In the genomic region with DNA sequence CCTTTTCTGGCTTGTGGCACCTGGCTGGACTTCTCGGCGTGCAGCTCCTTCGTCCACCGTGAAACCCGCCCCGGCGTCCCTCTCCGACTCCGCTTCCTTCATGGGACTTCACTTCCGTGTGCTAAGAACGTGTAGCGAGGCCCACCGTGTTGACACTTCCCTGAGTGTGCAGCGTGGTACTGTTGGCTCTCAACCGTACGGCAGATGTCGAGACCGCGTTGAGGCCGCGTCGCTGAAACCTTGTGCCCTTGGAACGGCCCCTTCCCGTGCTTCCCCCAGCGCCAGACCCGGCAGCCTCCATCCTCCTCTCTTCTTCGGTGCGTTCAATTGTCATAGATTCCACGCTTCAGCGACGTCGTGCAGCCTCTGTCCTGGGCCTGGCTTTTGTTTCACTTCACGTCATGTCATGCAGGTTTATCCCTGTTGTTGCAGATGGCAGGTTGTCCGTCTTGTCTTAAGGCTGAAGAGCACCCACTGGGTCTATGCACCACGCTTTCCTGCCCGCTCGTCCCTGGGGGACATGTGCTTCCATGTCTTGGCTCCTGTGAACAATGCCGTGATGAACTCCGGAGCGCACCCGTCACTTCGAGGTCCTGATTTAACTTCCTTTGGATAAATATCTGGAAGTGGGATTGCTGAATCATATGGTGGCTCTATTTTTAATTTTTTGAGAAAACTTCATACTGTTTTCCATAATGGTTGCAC, we compare ENCODE assay signal across 19 cellular contexts.
DNase-seq lines count a peak whose midpoint lies in the region; ATAC-seq, FAIRE-seq and TF ChIP-seq lines count a peak whose summit lies in the region.
"Had no signal": no experiment of that assay in that cellular context is flagged by ENCODE, and none has a peak within 500 bp of the region (broad histone marks: within the 10 kb centered on the region; RNA-seq: fewer than 3 reads in every experiment).

No MANE protein-coding gene starts in this region.

- TF ChIP-seq POLR2A in ovary (IDR thresholded peaks at IDR 0.05), result no peak

- ATAC-seq in lower lobe of right lung (no peak), psoas muscle (no peak)
- ATAC-seq: HCT116 had no signal

- H3K36me3 Mint-ChIP-seq in activated naive CD4-positive, alpha-beta T cell treated with anti-CD3 and anti-CD28 coated beads for 36 hours (ENCODE audit: low read depth), result no peaks in the 10 kb centered on the region
- H3K36me3 Mint-ChIP-seq: CD8-positive, alpha-beta memory T cell had no signal

- intact Hi-C loops in activated naive CD4-positive, alpha-beta T cell treated with anti-CD3 and anti-CD28 coated beads for 36 hours (cut with micrococcal nuclease), result no loop called here
- intact Hi-C loops in lower lobe of right lung (cut with DNase I), result no loop called here
- intact Hi-C loops in psoas muscle (cut with DNase I), result no loop called here
- intact Hi-C loops in ovary (cut with DNase I), result no loop called here

- H3K27ac Mint-ChIP-seq in activated naive CD4-positive, alpha-beta T cell treated with anti-CD3 and anti-CD28 coated beads for 36 hours, result no peak overlapping the region
- H3K27ac Mint-ChIP-seq: CD8-positive, alpha-beta memory T cell had no signal

- H3K36me3 ChIP-seq in bronchial epithelial cell (ENCODE audit: control insufficient read depth, insufficient read depth, low read length) (no peaks in the 10 kb centered on the region), lower lobe of right lung (no peaks in the 10 kb centered on the region), psoas muscle (ENCODE audit: insufficient read depth in 1 of 2, low read depth in 1 of 2) (no peaks in the 10 kb centered on the region), ovary (no peaks in the 10 kb centered on the region)
- H3K36me3 ChIP-seq: BLaER1 had no signal

- WGBS in psoas muscle, 3 donors, result 88 to 90% (median 89%) methylated on average over 42 of the region's 42 CpGs
- WGBS in ovary, 3 donors, result 90 to 92% (median 92%) methylated on average over 42 of the region's 42 CpGs

- CTCF ChIA-PET in activated naive CD4-positive, alpha-beta T cell treated with anti-CD3 and anti-CD28 coated beads for 36 hours (lab: Charles Lee), result no interaction called here

- H3K4me1 ChIP-seq in lower lobe of right lung, result no peaks in the 10 kb centered on the region
- H3K4me1 ChIP-seq in psoas muscle, result no peaks in the 10 kb centered on the region
- H3K4me1 ChIP-seq in ovary (ENCODE audit: insufficient read depth), result no peaks in the 10 kb centered on the region
- H3K4me1 ChIP-seq: BLaER1, Caco-2 had no signal

- no peaks in the 10 kb centered on the region for H3K27me3 Mint-ChIP-seq in activated naive CD4-positive, alpha-beta T cell treated with anti-CD3 and anti-CD28 coated beads for 36 hours (ENCODE audit: low read depth)

- H3K27ac ChIP-seq in lower lobe of right lung, result no peak overlapping the region
- H3K27ac ChIP-seq in psoas muscle, result no peak overlapping the region
- H3K27ac ChIP-seq in ovary, result no peak overlapping the region
- H3K27ac ChIP-seq: 22Rv1, BLaER1, HL-60 had no signal

- peak; percentile 18 for FAIRE-seq in bronchial epithelial cell (lab: Jason Lieb, UNC)
- FAIRE-seq: GM12892 had no signal

- no peaks in the 10 kb centered on the region for H3K9me3 Mint-ChIP-seq in activated naive CD4-positive, alpha-beta T cell treated with anti-CD3 and anti-CD28 coated beads for 36 hours

- H3K9me3 ChIP-seq in lower lobe of right lung (no peaks in the 10 kb centered on the region), psoas muscle (no peaks in the 10 kb centered on the region), ovary (no peaks in the 10 kb centered on the region)
- H3K9me3 ChIP-seq: BLaER1, Caco-2 had no signal

- TF ChIP-seq CTCF in bronchial epithelial cell (IDR thresholded peaks at IDR 0.05; ENCODE audit: insufficient read depth, low read length, severe bottlenecking), result no peak
- no peak for TF ChIP-seq CTCF in lower lobe of right lung (IDR thresholded peaks at IDR 0.05)
- no peak for TF ChIP-seq CTCF in psoas muscle (IDR thresholded peaks at IDR 0.05)
- no peak for TF ChIP-seq CTCF in ovary (IDR thresholded peaks at IDR 0.05)

- no peak overlapping the region for H3K4me3 Mint-ChIP-seq in activated naive CD4-positive, alpha-beta T cell treated with anti-CD3 and anti-CD28 coated beads for 36 hours
- H3K4me3 Mint-ChIP-seq: CD8-positive, alpha-beta memory T cell had no signal

- H3K4me1 Mint-ChIP-seq in activated naive CD4-positive, alpha-beta T cell treated with anti-CD3 and anti-CD28 coated beads for 36 hours (ENCODE audit: low read depth), result no peaks in the 10 kb centered on the region
- H3K4me1 Mint-ChIP-seq: CD8-positive, alpha-beta memory T cell had no signal

- TF ChIP-seq EP300 in ovary (IDR thresholded peaks at IDR 0.05), result no peak

- H3K4me3 ChIP-seq in bronchial epithelial cell (ENCODE audit: low read depth, low read length) (no peak overlapping the region), lower lobe of right lung (no peak overlapping the region), psoas muscle (no peak overlapping the region), ovary (no peak overlapping the region)
- H3K4me3 ChIP-seq: BLaER1 had no signal

- no peaks in the 10 kb centered on the region for H3K27me3 ChIP-seq in bronchial epithelial cell (ENCODE audit: control insufficient read depth, insufficient read depth, low read length)
- no peaks in the 10 kb centered on the region for H3K27me3 ChIP-seq in lower lobe of right lung (ENCODE audit: low read depth)
- H3K27me3 ChIP-seq in psoas muscle (ENCODE audit: insufficient read depth in 3 of 3, low read length in 2 of 3), result no peaks in the 10 kb centered on the region
- no peaks in the 10 kb centered on the region for H3K27me3 ChIP-seq in ovary
- H3K27me3 ChIP-seq: BLaER1 had no signal

- peak; percentile 7 for DNase-seq in activated naive CD4-positive, alpha-beta T cell treated with anti-CD3 and anti-CD28 coated beads, Interleukin-2, amount 50 U/mL, for 16 hours
- DNase-seq in activated naive CD4-positive, alpha-beta T cell treated with anti-CD3 and anti-CD28 coated beads for 36 hours, result no peak
- no peak for DNase-seq in bronchial epithelial cell (ENCODE audit: low read depth)
- DNase-seq in lower lobe of right lung, result peak; percentile 42
- peak; percentile 6 to 41 for DNase-seq in psoas muscle
- DNase-seq in activated CD8-positive, alpha-beta memory T cell treated with anti-CD3 and anti-CD28 coated beads, Interleukin-2, amount 50 U/mL, for 48 hours, result no peak
- no peak for DNase-seq in ovary
- no peak for DNase-seq in NCI-H2081 (lab: John Stamatoyannopoulos, UW)
- DNase-seq: AML-193, Caco-2, DND-41, GDM1, GOT3 had no signal

Comparison
In these comparisons a context has a peak if more than half of its experiments do, and no peak if none do; other contexts are left out.
1. DNase-seq: peak in activated naive CD4-positive, alpha-beta T cell treated with anti-CD3 and anti-CD28 coated beads, Interleukin-2, amount 50 U/mL, for 16 hours (single experiment), lower lobe of right lung (single experiment) and psoas muscle (2 of 2); none in activated naive CD4-positive, alpha-beta T cell treated with anti-CD3 and anti-CD28 coated beads for 36 hours (single experiment), bronchial epithelial cell (single experiment), activated CD8-positive, alpha-beta memory T cell treated with anti-CD3 and anti-CD28 coated beads, Interleukin-2, amount 50 U/mL, for 48 hours (single experiment), ovary (0 of 5) and NCI-H2081 (0 of 2).